Comparison of ENCODE assay signal across 16 cellular contexts in the genomic region with DNA sequence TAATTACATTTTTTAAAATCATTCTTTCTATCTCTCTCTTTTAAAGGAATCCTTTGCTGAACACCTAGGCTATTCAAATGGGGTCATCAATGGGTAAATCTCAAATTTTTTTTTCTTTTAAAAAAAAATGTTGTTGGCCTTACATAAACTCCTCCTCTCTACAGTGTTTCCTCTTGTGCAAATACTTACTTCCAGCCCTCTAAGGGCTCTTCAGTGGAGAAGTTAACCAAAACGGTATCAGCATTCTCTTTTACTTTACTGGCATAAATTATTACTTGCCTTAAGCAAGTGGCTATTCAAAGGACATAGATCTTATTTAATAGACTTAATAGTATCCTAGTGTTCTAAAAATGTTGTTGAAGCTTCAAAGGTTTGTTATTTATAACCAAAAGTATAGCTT.
A peak's percentile ranks its signal among the peaks of the same experiment; 100 is the strongest.
DNase-seq lines count a peak whose midpoint lies in the region; ATAC-seq and TF ChIP-seq lines count a peak whose summit lies in the region.
"Had no signal": no experiment of that assay in that cellular context is flagged by ENCODE, and none has a peak within 500 bp of the region (broad histone marks: within the 10 kb centered on the region; RNA-seq: fewer than 3 reads in every experiment).

No MANE protein-coding gene starts in this region.

- no peak for TF ChIP-seq CTCF in natural killer cell (IDR thresholded peaks at IDR 0.05)

- ATAC-seq in stimulated activated effector memory CD8-positive, alpha-beta T cell treated with anti-CD3 and anti-CD28 coated beads, Interleukin-12 subunit alpha, Interleukin-12 subunit beta, amount 100 ng/mL, for 72 hours = no peak
- ATAC-seq in HG03565 (IDR thresholded peaks at IDR 0.05; ENCODE audit: unreplicated experiment) (no peak), natural killer cell (no peak)
- ATAC-seq: HepG2 had no signal

- intact Hi-C loops in natural killer cell (cut with micrococcal nuclease) = no loop called here

- no peak overlapping the region for H3K4me3 Mint-ChIP-seq in stimulated activated effector memory CD8-positive, alpha-beta T cell treated with anti-CD3 and anti-CD28 coated beads, Interleukin-12 subunit alpha, Interleukin-12 subunit beta, amount 100 ng/mL, for 72 hours
- H3K4me3 Mint-ChIP-seq in natural killer cell = no peak overlapping the region
- H3K4me3 Mint-ChIP-seq: CD8-positive, alpha-beta memory T cell; H9 had no signal

- H3K9me3 Mint-ChIP-seq in stimulated activated effector memory CD8-positive, alpha-beta T cell treated with anti-CD3 and anti-CD28 coated beads, Interleukin-12 subunit alpha, Interleukin-12 subunit beta, amount 100 ng/mL, for 72 hours = no peaks in the 10 kb centered on the region
- no peaks in the 10 kb centered on the region for H3K9me3 Mint-ChIP-seq in natural killer cell
- H3K9me3 Mint-ChIP-seq: CD8-positive, alpha-beta memory T cell; H9 had no signal

- peaks cover 4% of the 10 kb centered on the region for H3K4me1 Mint-ChIP-seq in stimulated activated effector memory CD8-positive, alpha-beta T cell treated with anti-CD3 and anti-CD28 coated beads, Interleukin-12 subunit alpha, Interleukin-12 subunit beta, amount 100 ng/mL, for 72 hours
- peaks cover 0 to 5% of the 10 kb centered on the region in 2 donors for H3K4me1 Mint-ChIP-seq in natural killer cell

- H3K36me3 Mint-ChIP-seq in stimulated activated effector memory CD8-positive, alpha-beta T cell treated with anti-CD3 and anti-CD28 coated beads, Interleukin-12 subunit alpha, Interleukin-12 subunit beta, amount 100 ng/mL, for 72 hours = peaks cover 100% of the 10 kb centered on the region
- H3K36me3 Mint-ChIP-seq in natural killer cell = peaks cover 28% of the 10 kb centered on the region

- DNase-seq in NCI-H187 treated with DMSO at 0.1 percent for 48 hours (lab: John Stamatoyannopoulos, UW) (peak; percentile 24), NCI-H187 (lab: John Stamatoyannopoulos, UW) (no peak), foreskin melanocyte (peak; percentile 11), natural killer cell (no peak), NCI-H2029 treated with DMSO at 0.1 percent for 48 hours (lab: John Stamatoyannopoulos, UW) (no peak)
- no peak for DNase-seq in stimulated activated effector memory CD8-positive, alpha-beta T cell treated with anti-CD3 and anti-CD28 coated beads, Interleukin-12 subunit alpha, Interleukin-12 subunit beta, amount 100 ng/mL, for 72 hours (ENCODE audit: low spot score in 2 of 2)
- DNase-seq: 8988T; AML-193; Caco-2; CD8-positive, alpha-beta memory T cell; DND-41; GDM1; GOT3; H9 had no signal

- no peaks in the 10 kb centered on the region for H3K27me3 Mint-ChIP-seq in natural killer cell (ENCODE audit: low read depth in 2 of 2)
- H3K27me3 Mint-ChIP-seq: CD8-positive, alpha-beta memory T cell had no signal

- H3K27ac Mint-ChIP-seq in stimulated activated effector memory CD8-positive, alpha-beta T cell treated with anti-CD3 and anti-CD28 coated beads, Interleukin-12 subunit alpha, Interleukin-12 subunit beta, amount 100 ng/mL, for 72 hours = peak overlapping the region; percentile 38
- peak overlapping the region in 1 of 2 donors; percentile 11 for H3K27ac Mint-ChIP-seq in natural killer cell
- H3K27ac Mint-ChIP-seq: H9 had no signal

Comparison
In these comparisons a context has a peak if more than half of its experiments do, and no peak if none do; other contexts are left out.
1. DNase-seq: peak in NCI-H187 treated with DMSO at 0.1 percent for 48 hours (single experiment) and foreskin melanocyte (single experiment); none in NCI-H187 (0 of 2), stimulated activated effector memory CD8-positive, alpha-beta T cell treated with anti-CD3 and anti-CD28 coated beads, Interleukin-12 subunit alpha, Interleukin-12 subunit beta, amount 100 ng/mL, for 72 hours (0 of 2), natural killer cell (single experiment) and NCI-H2029 treated with DMSO at 0.1 percent for 48 hours (single experiment).